In genomic region chr15:90099868-90100854, GRCh38 we compare ENCODE assay signal across 7 cellular contexts. TPM values are rescaled to one million over a fixed set of nuclear protein-coding genes. Genes with fewer than 3 reads are reported as not detected.
DNase-seq lines count a peak whose midpoint lies in the region; ATAC-seq and TF ChIP-seq lines count a peak whose summit lies in the region.

No MANE protein-coding gene starts in this region.

- H3K27ac ChIP-seq in left lung = peak overlapping the region; percentile 93 to 95

- no peak for TF ChIP-seq CTCF in left lung (IDR thresholded peaks at IDR 0.05)

- DNase-seq in EL (peak; percentile 65), LHCN-M2 (ENCODE audit: low read depth) (peak; percentile 31), astrocyte of the hippocampus (ENCODE audit: low read depth, low spot score) (peak; percentile 88), left lung (no peak), superior temporal gyrus (ENCODE audit: extremely low spot score) (peak; percentile 85), retina (no peak)

- H3K27me3 ChIP-seq in left lung = no peaks in the 10 kb centered on the region

- H3K36me3 ChIP-seq in left lung = no peaks in the 10 kb centered on the region

- no peak for ATAC-seq in left lung
- no peak for ATAC-seq in GM21360 (IDR thresholded peaks at IDR 0.05; ENCODE audit: unreplicated experiment)

- intact Hi-C loops in left lung (cut with DNase I) = no loop called here

- no peaks in the 10 kb centered on the region for H3K9me3 ChIP-seq in left lung

- peak overlapping the region in 1 of 2 donors; percentile 84 for H3K4me3 ChIP-seq in left lung

- H3K4me1 ChIP-seq in left lung = peaks cover 30 to 70% of the 10 kb centered on the region in 2 donors

RNA-seq across cellular contexts. Expression of gene IDH2, which starts 2.1 kb away (rescaled TPM):
- 62.7 and 70.3 TPM in 2 replicates for total RNA-seq in LHCN-M2 (2014; rRNA removed)
- 88.9 TPM for polyA plus RNA-seq in LHCN-M2 (2012)
- total RNA-seq in left lung = 10 to 100 TPM; 92.7 to 95.3 TPM

Comparison
In these comparisons a context has a peak if more than half of its experiments do, and no peak if none do; other contexts are left out.
1. DNase-seq: peak in EL (single experiment), LHCN-M2 (single experiment), astrocyte of the hippocampus (single experiment) and superior temporal gyrus (single experiment); none in left lung (0 of 2) and retina (single experiment).